In genomic region chr12:52053570-52054209, GRCh38 we compare ENCODE assay signal across 13 cellular contexts. TPM values are rescaled to one million over a fixed set of nuclear protein-coding genes. Genes with fewer than 3 reads are reported as not detected.
A peak's percentile ranks its signal among the peaks of the same experiment; 100 is the strongest.
DNase-seq lines count a peak whose midpoint lies in the region; ATAC-seq, FAIRE-seq and TF ChIP-seq lines count a peak whose summit lies in the region.
"Had no signal": no experiment of that assay in that cellular context is flagged by ENCODE, and none has a peak within 500 bp of the region (broad histone marks: within the 10 kb centered on the region; RNA-seq: fewer than 3 reads in every experiment).

No MANE protein-coding gene starts in this region.

- no peak overlapping the region for H3K4me3 Mint-ChIP-seq in activated CD4-positive, alpha-beta T cell treated with anti-CD3 and anti-CD28 coated beads, Interleukin-2, amount 10 ng/mL, durations not matched to agents 7 days and 5 days
- H3K4me3 Mint-ChIP-seq in activated T-helper 2 cell treated with anti-CD3 and anti-CD28 coated beads, Interferon-gamma antibody, Interleukin-2, Interleukin-4, amounts not matched to agents 10 μg/mL and 5 μg/mL and 100 μg/mL, durations not matched to agents 14 hours and 24 hours and 36 hours (ENCODE audit: low read depth), result peak overlapping the region; percentile 98
- H3K4me3 Mint-ChIP-seq in GM23338, result no peak overlapping the region

- peaks cover 9% of the 10 kb centered on the region for H3K27me3 Mint-ChIP-seq in activated CD4-positive, alpha-beta T cell treated with anti-CD3 and anti-CD28 coated beads, Interleukin-2, amount 10 ng/mL, durations not matched to agents 7 days and 5 days
- H3K27me3 Mint-ChIP-seq in activated T-helper 2 cell treated with anti-CD3 and anti-CD28 coated beads, Interferon-gamma antibody, Interleukin-2, Interleukin-4, amounts not matched to agents 10 μg/mL and 5 μg/mL and 100 μg/mL, durations not matched to agents 14 hours and 24 hours and 36 hours (ENCODE audit: low read depth), result no peaks in the 10 kb centered on the region
- peaks cover 37% of the 10 kb centered on the region for H3K27me3 Mint-ChIP-seq in GM23338 (ENCODE audit: insufficient read depth, low read depth, poor library complexity)

- H3K9ac ChIP-seq in kidney (ENCODE audit: low read length in 2 of 2) (peak overlapping the region; percentile 50 to 93), stomach smooth muscle (ENCODE audit: low read length in 2 of 2) (peak overlapping the region; percentile 83 to 97)

- H4K20me1 ChIP-seq in GM23338 (replicated peaks; ENCODE audit: insufficient read depth), result peaks cover 29% of the 10 kb centered on the region

- H3K9me3 ChIP-seq in kidney (ENCODE audit: control insufficient read depth in 1 of 2, low read length in 2 of 2) (no peaks in the 10 kb centered on the region), stomach smooth muscle (ENCODE audit: control insufficient read depth in 2 of 2, low read length in 2 of 2) (no peaks in the 10 kb centered on the region)

- intact Hi-C loops in activated T-helper 2 cell treated with anti-CD3 and anti-CD28 coated beads, Interferon-gamma antibody, Interleukin-2, Interleukin-4, amounts not matched to agents 10 μg/mL and 5 μg/mL and 100 μg/mL, durations not matched to agents 14 hours and 24 hours and 36 hours (cut with micrococcal nuclease), result no loop called here
- intact Hi-C loops in kidney (cut with DNase I), result no loop called here

- H3K4me3 ChIP-seq in kidney (ENCODE audit: low read length in 2 of 2) (peak overlapping the region; percentile 78 to 84), stomach smooth muscle (ENCODE audit: low read length in 2 of 2) (peak overlapping the region; percentile 94 to 96), GM23338 (no peak overlapping the region)

- H3K9me2 ChIP-seq in GM23338 (ENCODE audit: insufficient read depth), result no peaks in the 10 kb centered on the region

- H3K27ac Mint-ChIP-seq in activated CD4-positive, alpha-beta T cell treated with anti-CD3 and anti-CD28 coated beads, Interleukin-2, amount 10 ng/mL, durations not matched to agents 7 days and 5 days, result no peak overlapping the region
- H3K27ac Mint-ChIP-seq in activated T-helper 2 cell treated with anti-CD3 and anti-CD28 coated beads, Interferon-gamma antibody, Interleukin-2, Interleukin-4, amounts not matched to agents 10 μg/mL and 5 μg/mL and 100 μg/mL, durations not matched to agents 14 hours and 24 hours and 36 hours, result no peak overlapping the region
- H3K27ac Mint-ChIP-seq in GM23338, result no peak overlapping the region

- peaks cover 2% of the 10 kb centered on the region; the same call in 1 of the 2 replicates for H3F3A ChIP-seq in GM23338 (replicated peaks; ENCODE audit: low read depth)

- H3K4me1 ChIP-seq in kidney (ENCODE audit: control insufficient read depth in 1 of 2, insufficient read depth in 1 of 2, low read depth in 1 of 2, low read length in 2 of 2), result peaks cover 8 to 18% of the 10 kb centered on the region in 2 donors
- peaks cover 48% of the 10 kb centered on the region for H3K4me1 ChIP-seq in stomach smooth muscle (ENCODE audit: control insufficient read depth, insufficient read depth, low read length)
- H3K4me1 ChIP-seq in GM23338 (ENCODE audit: insufficient read depth), result peaks cover 18% of the 10 kb centered on the region

- ATAC-seq in esophagus mucosa (no peak), GM23338 (no peak)
- ATAC-seq: foreskin keratinocyte had no signal

- CTCF ChIA-PET in activated CD4-positive, alpha-beta T cell treated with anti-CD3 and anti-CD28 coated beads, Interleukin-2, amount 10 ng/mL, durations not matched to agents 7 days and 5 days (lab: Charles Lee), result interaction anchor here (0.8 to 2.5 kb wide), 4 partner anchors 11 to 28 kb away, joined by 3 to 11 read pairs (median 5); partner anchors contain the start of gene ATG101

- FAIRE-seq in kidney (lab: Jason Lieb, UNC), result no peak
- FAIRE-seq: bronchial epithelial cell had no signal

- TF ChIP-seq CTCF in kidney (IDR thresholded peaks at IDR 0.05; ENCODE audit: borderline replicate concordance, extremely low read depth, insufficient read depth) (no peak), GM23338 (conservative IDR thresholded peaks at IDR 0.05; ENCODE audit: low read depth in 2 of 2) (no peak)

- H3K36me3 Mint-ChIP-seq in activated CD4-positive, alpha-beta T cell treated with anti-CD3 and anti-CD28 coated beads, Interleukin-2, amount 10 ng/mL, durations not matched to agents 7 days and 5 days (ENCODE audit: low read depth), result no peaks in the 10 kb centered on the region
- peaks cover 78% of the 10 kb centered on the region for H3K36me3 Mint-ChIP-seq in activated T-helper 2 cell treated with anti-CD3 and anti-CD28 coated beads, Interferon-gamma antibody, Interleukin-2, Interleukin-4, amounts not matched to agents 10 μg/mL and 5 μg/mL and 100 μg/mL, durations not matched to agents 14 hours and 24 hours and 36 hours (ENCODE audit: low read depth)
- peaks cover 6% of the 10 kb centered on the region for H3K36me3 Mint-ChIP-seq in GM23338 (ENCODE audit: low read depth)

- no peaks in the 10 kb centered on the region for H3K9me3 Mint-ChIP-seq in activated CD4-positive, alpha-beta T cell treated with anti-CD3 and anti-CD28 coated beads, Interleukin-2, amount 10 ng/mL, durations not matched to agents 7 days and 5 days
- no peaks in the 10 kb centered on the region for H3K9me3 Mint-ChIP-seq in activated T-helper 2 cell treated with anti-CD3 and anti-CD28 coated beads, Interferon-gamma antibody, Interleukin-2, Interleukin-4, amounts not matched to agents 10 μg/mL and 5 μg/mL and 100 μg/mL, durations not matched to agents 14 hours and 24 hours and 36 hours
- H3K9me3 Mint-ChIP-seq in GM23338, result no peaks in the 10 kb centered on the region; the same call in 2 of the 3 replicates

- H3K4me1 Mint-ChIP-seq in activated CD4-positive, alpha-beta T cell treated with anti-CD3 and anti-CD28 coated beads, Interleukin-2, amount 10 ng/mL, durations not matched to agents 7 days and 5 days, result peaks cover 37% of the 10 kb centered on the region
- H3K4me1 Mint-ChIP-seq in activated T-helper 2 cell treated with anti-CD3 and anti-CD28 coated beads, Interferon-gamma antibody, Interleukin-2, Interleukin-4, amounts not matched to agents 10 μg/mL and 5 μg/mL and 100 μg/mL, durations not matched to agents 14 hours and 24 hours and 36 hours (ENCODE audit: low read depth), result peaks cover 23% of the 10 kb centered on the region
- H3K4me1 Mint-ChIP-seq in GM23338, result peaks cover 28% of the 10 kb centered on the region

- H2AFZ ChIP-seq in GM23338, result no peak overlapping the region

- peak; percentile 41 for DNase-seq in activated CD4-positive, alpha-beta T cell treated with anti-CD3 and anti-CD28 coated beads, Interleukin-2, amount 50 U/mL, for 1 hour
- DNase-seq in activated CD4-positive, alpha-beta T cell treated with anti-CD3 and anti-CD28 coated beads, Interleukin-2, amount 10 ng/mL, durations not matched to agents 7 days and 5 days, result no peak
- no peak for DNase-seq in activated T-helper 2 cell treated with anti-CD3 and anti-CD28 coated beads, Interferon-gamma antibody, Interleukin-2, Interleukin-4, amounts not matched to agents 10 μg/mL and 5 μg/mL and 100 μg/mL, durations not matched to agents 14 hours and 24 hours and 36 hours (ENCODE audit: low spot score)
- DNase-seq in kidney, result peak; percentile 66
- no peak for DNase-seq in AG08395 (ENCODE audit: low spot score)
- no peak for DNase-seq in GM23338 (ENCODE audit: low spot score)
- DNase-seq: ACHN; activated CD8-positive, alpha-beta memory T cell treated with anti-CD3 and anti-CD28 coated beads for 24 hours; foreskin keratinocyte; NCI-H1417 treated with DMSO at 0.1 percent for 48 hours had no signal

- H3K27ac ChIP-seq in kidney (ENCODE audit: low read depth in 2 of 2, low read length in 2 of 2) (peak overlapping the region; percentile 6 to 97), stomach smooth muscle (ENCODE audit: low read length) (peak overlapping the region; percentile 95), GM23338 (ENCODE audit: low read depth) (no peak overlapping the region)
- H3K27ac ChIP-seq: foreskin keratinocyte had no signal

- H3K27me3 ChIP-seq in stomach smooth muscle (ENCODE audit: control insufficient read depth in 1 of 2, insufficient read depth in 2 of 2, low read length in 2 of 2), result no peaks in the 10 kb centered on the region
- H3K27me3 ChIP-seq in GM23338 (ENCODE audit: insufficient read depth), result peaks cover 40% of the 10 kb centered on the region
- H3K27me3 ChIP-seq: foreskin keratinocyte had no signal

- POLR2A ChIA-PET in activated CD4-positive, alpha-beta T cell treated with anti-CD3 and anti-CD28 coated beads, Interleukin-2, amount 10 ng/mL, durations not matched to agents 7 days and 5 days (lab: Charles Lee), result no interaction called here

- H3K79me2 ChIP-seq in GM23338 (replicated peaks; ENCODE audit: insufficient read depth), result no peaks in the 10 kb centered on the region

- H3K36me3 ChIP-seq in kidney (ENCODE audit: control insufficient read depth in 1 of 2, insufficient read depth in 2 of 2, low read length in 2 of 2), result peaks cover 13 to 56% of the 10 kb centered on the region in 2 donors
- H3K36me3 ChIP-seq in stomach smooth muscle (ENCODE audit: control insufficient read depth in 2 of 2, insufficient read depth in 2 of 2, low read length in 2 of 2), result peaks cover 37 to 38% of the 10 kb centered on the region in 2 donors
- no peaks in the 10 kb centered on the region for H3K36me3 ChIP-seq in GM23338 (ENCODE audit: insufficient read depth)

- H3K4me2 ChIP-seq in GM23338, result no peak overlapping the region

RNA-seq across cellular contexts. Expression of gene NR4A1, which starts 2.4 kb away (rescaled TPM):
- 1 to 10 TPM; 2.1 to 2.7 TPM for total RNA-seq in activated CD4-positive, alpha-beta T cell treated with anti-CD3 and anti-CD28 coated beads, Interleukin-2, amount 10 ng/mL, durations not matched to agents 7 days and 5 days
- 134 and 139 TPM in 2 replicates for total RNA-seq in activated T-helper 2 cell treated with anti-CD3 and anti-CD28 coated beads, Interferon-gamma antibody, Interleukin-2, Interleukin-4, amounts not matched to agents 10 μg/mL and 5 μg/mL and 100 μg/mL, durations not matched to agents 14 hours and 24 hours and 36 hours
- total RNA-seq in kidney, result 37.2 TPM
- 54.1 TPM for polyA plus RNA-seq in kidney (ENCODE audit: insufficient read depth, low read depth, low replicate concordance)
- 2.0 TPM for total RNA-seq in esophagus mucosa
- total RNA-seq in GM23338 (2014; rRNA removed; shearing (Covaris generic)), result 13.4 and 19.1 TPM in 2 replicates
- 7.5 and 8.3 TPM in 2 replicates for polyA plus RNA-seq in GM23338 (2016; fragmentation: Nextera tagmentation; extraction: Ambion mirVana)

RNA-seq across cellular contexts. Expression of gene ATG101, which starts 16.1 kb away (rescaled TPM):
- total RNA-seq in activated CD4-positive, alpha-beta T cell treated with anti-CD3 and anti-CD28 coated beads, Interleukin-2, amount 10 ng/mL, durations not matched to agents 7 days and 5 days, result 10 to 100 TPM; 28.3 to 30.4 TPM
- total RNA-seq in activated T-helper 2 cell treated with anti-CD3 and anti-CD28 coated beads, Interferon-gamma antibody, Interleukin-2, Interleukin-4, amounts not matched to agents 10 μg/mL and 5 μg/mL and 100 μg/mL, durations not matched to agents 14 hours and 24 hours and 36 hours, result 44.6 and 45.9 TPM in 2 replicates
- total RNA-seq in kidney (32.1 TPM), esophagus mucosa (35.2 TPM)
- polyA plus RNA-seq in kidney (ENCODE audit: insufficient read depth, low read depth, low replicate concordance) (53.0 TPM), GM23338 (2016; fragmentation: Nextera tagmentation; extraction: Ambion mirVana) (27.7 and 29.4 TPM in 2 replicates)
- total RNA-seq in GM23338 (2014; rRNA removed; shearing (Covaris generic)), result 60.3 and 111 TPM in 2 replicates

RNA-seq across cellular contexts. Expression of gene SMIM41, which starts 25.8 kb away (rescaled TPM):
- total RNA-seq in activated CD4-positive, alpha-beta T cell treated with anti-CD3 and anti-CD28 coated beads, Interleukin-2, amount 10 ng/mL, durations not matched to agents 7 days and 5 days, result not detected
- total RNA-seq in activated T-helper 2 cell treated with anti-CD3 and anti-CD28 coated beads, Interferon-gamma antibody, Interleukin-2, Interleukin-4, amounts not matched to agents 10 μg/mL and 5 μg/mL and 100 μg/mL, durations not matched to agents 14 hours and 24 hours and 36 hours, result 0.14 and 0.16 TPM in 2 replicates
- total RNA-seq in kidney, result 0.31 TPM
- polyA plus RNA-seq in kidney (ENCODE audit: insufficient read depth, low read depth, low replicate concordance), result not detected
- not detected for total RNA-seq in esophagus mucosa
- 0.12 and 0.66 TPM in 2 replicates for total RNA-seq in GM23338 (2014; rRNA removed; shearing (Covaris generic))
- 0.66 and 0.80 TPM in 2 replicates for polyA plus RNA-seq in GM23338 (2016; fragmentation: Nextera tagmentation; extraction: Ambion mirVana)
- total RNA-seq: foreskin keratinocyte had no signal
- polyA plus RNA-seq: foreskin keratinocyte had no signal

RNA-seq across cellular contexts. Expression of gene TAMALIN, which starts 46.9 kb away (rescaled TPM):
- 1 to 10 TPM; 5.7 to 6.9 TPM for total RNA-seq in activated CD4-positive, alpha-beta T cell treated with anti-CD3 and anti-CD28 coated beads, Interleukin-2, amount 10 ng/mL, durations not matched to agents 7 days and 5 days
- 6.0 and 6.1 TPM in 2 replicates for total RNA-seq in activated T-helper 2 cell treated with anti-CD3 and anti-CD28 coated beads, Interferon-gamma antibody, Interleukin-2, Interleukin-4, amounts not matched to agents 10 μg/mL and 5 μg/mL and 100 μg/mL, durations not matched to agents 14 hours and 24 hours and 36 hours
- total RNA-seq in kidney (52.3 TPM), esophagus mucosa (3.9 TPM)
- polyA plus RNA-seq in kidney (ENCODE audit: insufficient read depth, low read depth, low replicate concordance) (22.3 TPM), GM23338 (2016; fragmentation: Nextera tagmentation; extraction: Ambion mirVana) (0.34 and 0.73 TPM in 2 replicates)
- 3.0 and 3.5 TPM in 2 replicates for total RNA-seq in GM23338 (2014; rRNA removed; shearing (Covaris generic))
- total RNA-seq: bronchial epithelial cell had no signal

Comparison
In these comparisons a context has a peak if more than half of its experiments do, and no peak if none do; other contexts are left out.
1. DNase-seq: peak in activated CD4-positive, alpha-beta T cell treated with anti-CD3 and anti-CD28 coated beads, Interleukin-2, amount 50 U/mL, for 1 hour (single experiment) and kidney (single experiment); none in activated CD4-positive, alpha-beta T cell treated with anti-CD3 and anti-CD28 coated beads, Interleukin-2, amount 10 ng/mL, durations not matched to agents 7 days and 5 days (single experiment), activated T-helper 2 cell treated with anti-CD3 and anti-CD28 coated beads, Interferon-gamma antibody, Interleukin-2, Interleukin-4, amounts not matched to agents 10 μg/mL and 5 μg/mL and 100 μg/mL, durations not matched to agents 14 hours and 24 hours and 36 hours (single experiment), AG08395 (single experiment) and GM23338 (single experiment).